Comparison of ENCODE assay signal across 18 cellular contexts in genomic region chr4:8044244-8044643, GRCh38.
"Had no signal": no experiment of that assay in that cellular context is flagged by ENCODE, and none has a peak within 500 bp of the region (broad histone marks: within the 10 kb centered on the region; RNA-seq: fewer than 3 reads in every experiment).

No MANE protein-coding gene starts in this region.

- H3K4me1 ChIP-seq: colonic mucosa, prostate gland, right lobe of liver, testis, tibial nerve had no signal

- H3K4me3 Mint-ChIP-seq: naive B cell; nephron; stimulated activated memory B cell treated with anti-CD40 and anti-IgM and Interleukin-4, amounts not matched to agents 10 μg/mL and 1 μg/mL and 100 μg/mL, for 72 hours; stimulated activated naive CD8-positive, alpha-beta T cell treated with anti-CD3 and anti-CD28 coated beads, Interleukin-15, Interleukin-2, amounts not matched to agents 100 ng/mL and 50 ng/mL, for 24 hours had no signal

- ATAC-seq: heart left ventricle; right lobe of liver; stimulated activated memory B cell treated with anti-CD40 and anti-IgM and Interleukin-4, amounts not matched to agents 10 μg/mL and 1 μg/mL and 100 μg/mL, for 72 hours had no signal

- H3K27ac ChIP-seq: colonic mucosa, esophagus squamous epithelium, heart left ventricle, ovary, prostate gland, right lobe of liver, testis, tibial nerve had no signal

- H3K4me3 ChIP-seq: colonic mucosa, esophagus squamous epithelium, heart left ventricle, ovary, prostate gland, right lobe of liver, testis, tibial nerve had no signal

- H3K27ac Mint-ChIP-seq: nephron; stimulated activated memory B cell treated with anti-CD40 and anti-IgM and Interleukin-4, amounts not matched to agents 10 μg/mL and 1 μg/mL and 100 μg/mL, for 72 hours; stimulated activated naive CD8-positive, alpha-beta T cell treated with anti-CD3 and anti-CD28 coated beads, Interleukin-15, Interleukin-2, amounts not matched to agents 100 ng/mL and 50 ng/mL, for 24 hours had no signal

- H3K36me3 ChIP-seq: colonic mucosa, ovary, prostate gland, right lobe of liver had no signal

- H3K9me3 Mint-ChIP-seq: naive B cell; nephron; stimulated activated memory B cell treated with anti-CD40 and anti-IgM and Interleukin-4, amounts not matched to agents 10 μg/mL and 1 μg/mL and 100 μg/mL, for 72 hours; stimulated activated naive CD8-positive, alpha-beta T cell treated with anti-CD3 and anti-CD28 coated beads, Interleukin-15, Interleukin-2, amounts not matched to agents 100 ng/mL and 50 ng/mL, for 24 hours had no signal

- DNase-seq: dermis blood vessel endothelial cell; esophagus squamous epithelium; foreskin fibroblast; heart left ventricle; hippocampal formation; kidney glomerular epithelial cell; mesendoderm; naive B cell; ovary; right lobe of liver; stimulated activated CD4-positive, alpha-beta T cell treated with anti-CD3 and anti-CD28 coated beads, Interleukin-4, amount 100 ng/mL, for 24 hours; testis had no signal

- H3K27me3 Mint-ChIP-seq: stimulated activated naive CD8-positive, alpha-beta T cell treated with anti-CD3 and anti-CD28 coated beads, Interleukin-15, Interleukin-2, amounts not matched to agents 100 ng/mL and 50 ng/mL, for 24 hours had no signal

- H3K27me3 ChIP-seq: colonic mucosa, esophagus squamous epithelium, heart left ventricle, ovary, right lobe of liver, testis, tibial nerve had no signal

- H3K9me3 ChIP-seq: colonic mucosa, esophagus squamous epithelium, heart left ventricle, ovary, prostate gland, right lobe of liver, testis, tibial nerve had no signal
